Comparison of ENCODE assay signal across 1 cellular context in the genomic region with DNA sequence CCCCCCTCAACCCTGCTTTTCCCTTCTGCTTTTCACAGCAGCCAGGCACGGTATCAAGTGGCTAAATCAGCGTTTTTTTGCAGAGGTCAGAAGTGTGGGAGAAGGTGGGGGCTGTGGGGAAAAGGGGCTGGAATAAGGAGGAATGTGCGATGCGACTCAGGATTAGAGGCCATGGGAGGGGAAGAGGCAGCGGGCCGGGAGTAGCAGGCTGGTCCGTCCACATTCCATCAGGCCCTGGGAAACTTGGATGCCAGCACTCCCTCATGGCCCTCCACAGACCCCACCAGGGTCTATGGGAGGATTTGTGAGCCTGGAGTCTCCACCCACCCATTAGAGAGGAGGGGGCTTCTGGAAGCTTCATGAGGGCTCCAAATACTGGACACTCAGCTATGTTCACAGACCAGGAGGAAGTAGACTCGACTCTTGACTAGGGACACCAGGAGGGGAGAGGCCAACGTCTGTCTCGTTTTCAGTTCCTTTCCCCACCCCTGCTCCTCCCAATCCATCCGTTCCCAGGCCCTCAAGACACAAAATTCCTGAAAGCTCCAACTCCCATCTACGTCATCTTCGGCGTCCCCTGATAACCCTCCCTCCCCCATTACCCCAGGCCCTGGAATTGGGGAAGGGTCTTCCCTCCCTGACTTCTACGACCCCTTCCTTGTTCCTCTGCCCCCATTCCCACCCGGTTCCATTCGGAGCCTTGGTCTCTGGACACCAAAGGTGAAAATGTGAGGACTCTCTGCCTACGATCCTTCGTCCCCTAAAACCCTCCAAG.
TF ChIP-seq lines count a peak whose summit lies in the region.

No MANE protein-coding gene starts in this region.

TF ChIP-seq in HepG2, 621 proteins besides CTCF, POLR2A, EP300 and RAD21:
- TF ChIP-seq SRSF4 (IDR thresholded peaks at IDR 0.05; ENCODE audit: low read depth, low read length, poor library complexity, severe bottlenecking) = no peak
- no peak for TF ChIP-seq ZBTB42 (CRISPR knock-in tag; IDR thresholded peaks at IDR 0.05)
- no peak for TF ChIP-seq ZKSCAN5 (CRISPR knock-in tag; IDR thresholded peaks at IDR 0.05)
- no peak for TF ChIP-seq SIX4 (CRISPR knock-in tag; IDR thresholded peaks at IDR 0.05)
- no peak for TF ChIP-seq STAG1 (CRISPR knock-in tag; IDR thresholded peaks at IDR 0.05)
- no peak for TF ChIP-seq CAMTA2 (CRISPR knock-in tag; IDR thresholded peaks at IDR 0.05; ENCODE audit: borderline replicate concordance)
- no peak for TF ChIP-seq RCOR2 (CRISPR knock-in tag; IDR thresholded peaks at IDR 0.05)
- TF ChIP-seq ZNF20 (CRISPR knock-in tag; IDR thresholded peaks at IDR 0.05) = no peak
- TF ChIP-seq PRMT3 (CRISPR knock-in tag; IDR thresholded peaks at IDR 0.05; ENCODE audit: borderline replicate concordance, low read depth) = no peak
- no peak for TF ChIP-seq MEIS1 (CRISPR knock-in tag; IDR thresholded peaks at IDR 0.05; ENCODE audit: borderline replicate concordance)
- no peak for TF ChIP-seq NAIF1 (CRISPR knock-in tag; IDR thresholded peaks at IDR 0.05; ENCODE audit: borderline replicate concordance)
- TF ChIP-seq, protein P1, sequence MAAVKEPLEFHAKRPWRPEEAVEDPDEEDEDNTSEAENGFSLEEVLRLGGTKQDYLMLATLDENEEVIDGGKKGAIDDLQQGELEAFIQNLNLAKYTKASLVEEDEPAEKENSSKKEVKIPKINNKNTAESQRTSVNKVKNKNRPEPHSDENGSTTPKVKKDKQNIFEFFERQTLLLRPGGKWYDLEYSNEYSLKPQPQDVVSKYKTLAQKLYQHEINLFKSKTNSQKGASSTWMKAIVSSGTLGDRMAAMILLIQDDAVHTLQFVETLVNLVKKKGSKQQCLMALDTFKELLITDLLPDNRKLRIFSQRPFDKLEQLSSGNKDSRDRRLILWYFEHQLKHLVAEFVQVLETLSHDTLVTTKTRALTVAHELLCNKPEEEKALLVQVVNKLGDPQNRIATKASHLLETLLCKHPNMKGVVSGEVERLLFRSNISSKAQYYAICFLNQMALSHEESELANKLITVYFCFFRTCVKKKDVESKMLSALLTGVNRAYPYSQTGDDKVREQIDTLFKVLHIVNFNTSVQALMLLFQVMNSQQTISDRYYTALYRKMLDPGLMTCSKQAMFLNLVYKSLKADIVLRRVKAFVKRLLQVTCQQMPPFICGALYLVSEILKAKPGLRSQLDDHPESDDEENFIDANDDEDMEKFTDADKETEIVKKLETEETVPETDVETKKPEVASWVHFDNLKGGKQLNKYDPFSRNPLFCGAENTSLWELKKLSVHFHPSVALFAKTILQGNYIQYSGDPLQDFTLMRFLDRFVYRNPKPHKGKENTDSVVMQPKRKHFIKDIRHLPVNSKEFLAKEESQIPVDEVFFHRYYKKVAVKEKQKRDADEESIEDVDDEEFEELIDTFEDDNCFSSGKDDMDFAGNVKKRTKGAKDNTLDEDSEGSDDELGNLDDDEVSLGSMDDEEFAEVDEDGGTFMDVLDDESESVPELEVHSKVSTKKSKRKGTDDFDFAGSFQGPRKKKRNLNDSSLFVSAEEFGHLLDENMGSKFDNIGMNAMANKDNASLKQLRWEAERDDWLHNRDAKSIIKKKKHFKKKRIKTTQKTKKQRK (IDR thresholded peaks at IDR 0.05; ENCODE audit: low read length) = no peak
- no peak for TF ChIP-seq GTF3A (CRISPR knock-in tag; conservative IDR thresholded peaks at IDR 0.05)
- TF ChIP-seq NFKBIZ (CRISPR knock-in tag; IDR thresholded peaks at IDR 0.05) = no peak
- TF ChIP-seq FOXK1 (CRISPR knock-in tag; IDR thresholded peaks at IDR 0.05; ENCODE audit: borderline replicate concordance, low read depth) = no peak
- TF ChIP-seq GABPB1 (CRISPR knock-in tag; IDR thresholded peaks at IDR 0.05) = no peak
